In genomic region chr6:18115356-18115755, GRCh38 we compare ENCODE assay signal across 19 cellular contexts. TPM values are rescaled to one million over a fixed set of nuclear protein-coding genes. Genes with fewer than 3 reads are reported as not detected.
DNase-seq lines count a peak whose midpoint lies in the region; ATAC-seq and TF ChIP-seq lines count a peak whose summit lies in the region.
"Had no signal": no experiment of that assay in that cellular context is flagged by ENCODE, and none has a peak within 500 bp of the region (broad histone marks: within the 10 kb centered on the region; RNA-seq: fewer than 3 reads in every experiment).

No MANE protein-coding gene starts in this region.

- TF ChIP-seq POLR2A in heart left ventricle (IDR thresholded peaks at IDR 0.05): no peak

- no peak overlapping the region for H2AFZ ChIP-seq in OCI-LY7 (ENCODE audit: low read length)

- H3K36me3 Mint-ChIP-seq in T-helper 2 cell treated with Interferon-gamma antibody and Interleukin-4, amounts not matched to agents 5 μg/mL and 100 μg/mL, for 36 hours (ENCODE audit: low read depth): no peaks in the 10 kb centered on the region
- H3K36me3 Mint-ChIP-seq: IgD-negative memory B cell had no signal

- H3K36me3 ChIP-seq in heart left ventricle (no peaks in the 10 kb centered on the region), OCI-LY7 (ENCODE audit: insufficient read depth, low read length) (no peaks in the 10 kb centered on the region)
- H3K36me3 ChIP-seq: vagina had no signal

- WGBS in heart left ventricle, 4 donors: 83 to 89% (median 87%) methylated on average over 2 of the region's 2 CpGs

- intact Hi-C loops in heart left ventricle (cut with DNase I): loop anchor here in 2 of 10 donors (5.0 to 10.0 kb wide), 2 partner anchors 121 to 123 kb away; no protein-coding TSS in a partner anchor
- intact Hi-C loops in OCI-LY7 (cut with micrococcal nuclease; ENCODE audit: unreplicated experiment): no loop called here

- H3K4me1 ChIP-seq in heart left ventricle (no peaks in the 10 kb centered on the region), OCI-LY7 (ENCODE audit: insufficient read depth, low read length, poor library complexity, severe bottlenecking) (no peaks in the 10 kb centered on the region)
- H3K4me1 ChIP-seq: vagina had no signal

- DNase-seq in Daoy (ENCODE audit: low read depth) (peak; percentile 15), epithelial cell of esophagus (ENCODE audit: low read depth) (peak; percentile 22), heart left ventricle (no peak), OCI-LY7 (ENCODE audit: low spot score) (no peak), D341Med (ENCODE audit: low spot score) (no peak)
- peak; percentile 49 for DNase-seq in T-helper 2 cell treated with Interferon-gamma antibody and Interleukin-4, amounts not matched to agents 5 μg/mL and 100 μg/mL, for 36 hours (ENCODE audit: low spot score)
- DNase-seq: anterior cingulate cortex; C1 segment of cervical spinal cord; dermis blood vessel endothelial cell; EL; hippocampal formation; NCI-H524; stimulated activated naive CD4-positive, alpha-beta T cell; T1000 had no signal

- TF ChIP-seq CTCF in epithelial cell of esophagus (IDR thresholded peaks at IDR 0.05; ENCODE audit: insufficient read depth, low read depth, low read length, missing control alignments) (no peak), heart left ventricle (IDR thresholded peaks at IDR 0.05) (no peak), OCI-LY7 (conservative IDR thresholded peaks at IDR 0.05; ENCODE audit: low read length) (no peak)

- no peaks in the 10 kb centered on the region for H3K27me3 ChIP-seq in heart left ventricle
- H3K27me3 ChIP-seq: vagina had no signal

- peaks cover 55% of the 10 kb centered on the region for H3K27me3 Mint-ChIP-seq in T-helper 2 cell treated with Interferon-gamma antibody and Interleukin-4, amounts not matched to agents 5 μg/mL and 100 μg/mL, for 36 hours (ENCODE audit: low read depth)

- H3K4me3 ChIP-seq in epithelial cell of esophagus (ENCODE audit: low read length): no peak overlapping the region
- H3K4me3 ChIP-seq in heart left ventricle: no peak overlapping the region
- H3K4me3 ChIP-seq in OCI-LY7 (ENCODE audit: low read depth, low read length, poor library complexity, severe bottlenecking): no peak overlapping the region
- H3K4me3 ChIP-seq: vagina had no signal

- no peak overlapping the region for H3K4me2 ChIP-seq in OCI-LY7 (ENCODE audit: low read length)

- no peaks in the 10 kb centered on the region for H3K9me3 Mint-ChIP-seq in T-helper 2 cell treated with Interferon-gamma antibody and Interleukin-4, amounts not matched to agents 5 μg/mL and 100 μg/mL, for 36 hours

- H3K27ac Mint-ChIP-seq in T-helper 2 cell treated with Interferon-gamma antibody and Interleukin-4, amounts not matched to agents 5 μg/mL and 100 μg/mL, for 36 hours: no peak overlapping the region
- H3K27ac Mint-ChIP-seq: IgD-negative memory B cell, progenitor cell of endocrine pancreas had no signal

- POLR2A ChIA-PET in OCI-LY7 (lab: Charles Lee): interaction anchor here (0.9 kb wide), 1 partner anchor 121 kb away, joined by 9 read pairs; no protein-coding TSS in a partner anchor

- peaks cover 9% of the 10 kb centered on the region for H3K4me1 Mint-ChIP-seq in T-helper 2 cell treated with Interferon-gamma antibody and Interleukin-4, amounts not matched to agents 5 μg/mL and 100 μg/mL, for 36 hours (ENCODE audit: low read depth)
- H3K4me1 Mint-ChIP-seq: IgD-negative memory B cell had no signal

- H3K9me3 ChIP-seq in heart left ventricle (peaks cover 0 to 4% (median 0%) of the 10 kb centered on the region in 12 donors), OCI-LY7 (ENCODE audit: low read length) (no peaks in the 10 kb centered on the region)
- H3K9me3 ChIP-seq: vagina had no signal

- BruUV-seq in OCI-LY7 (replicated peaks; lab: Mats Ljungman, UMichigan): no TSS peak

- no peaks in the 10 kb centered on the region for H3K79me2 ChIP-seq in OCI-LY7 (ENCODE audit: insufficient read depth, low read depth, low read length)

- H3K27ac ChIP-seq in heart left ventricle (no peak overlapping the region), OCI-LY7 (ENCODE audit: low read depth, low read length, poor library complexity, severe bottlenecking) (no peak overlapping the region)
- H3K27ac ChIP-seq: vagina had no signal

- CTCF ChIA-PET in OCI-LY7 (lab: Charles Lee; ENCODE audit: unreplicated experiment): no interaction called here

- H3K9me2 ChIP-seq in OCI-LY7 (ENCODE audit: insufficient read depth, low read length): no peaks in the 10 kb centered on the region

- H4K20me1 ChIP-seq in OCI-LY7 (ENCODE audit: insufficient read depth, low read length): no peaks in the 10 kb centered on the region

- ATAC-seq in HG03558 (IDR thresholded peaks at IDR 0.05; ENCODE audit: extremely low read depth, unreplicated experiment): peak; percentile 41
- ATAC-seq in heart left ventricle: no peak
- ATAC-seq: left lobe of liver had no signal

- H3K4me3 Mint-ChIP-seq in T-helper 2 cell treated with Interferon-gamma antibody and Interleukin-4, amounts not matched to agents 5 μg/mL and 100 μg/mL, for 36 hours: no peak overlapping the region
- H3K4me3 Mint-ChIP-seq: IgD-negative memory B cell had no signal

RNA-seq across cellular contexts. Expression of gene NHLRC1, which starts 7.1 kb away (rescaled TPM):
- total RNA-seq in Daoy (2014; rRNA removed; shearing (Covaris generic)): 2.6 and 2.7 TPM in 2 replicates
- 1 to 10 TPM in 6 of 9 donors, under 1 TPM in 3; 0.56 to 2.6 (median 1.3) TPM for total RNA-seq in heart left ventricle
- 1 to 10 TPM; 1.0 to 1.3 TPM for polyA plus RNA-seq in heart left ventricle
- total RNA-seq in OCI-LY7 (2014; rRNA removed; shearing (Covaris generic)): not detected in 2 replicates
- not detected in 2 replicates for total RNA-seq in OCI-LY7 (2022)

RNA-seq across cellular contexts. Expression of gene TPMT, which starts 39.5 kb away (rescaled TPM):
- 26.7 and 34.1 TPM in 2 replicates for total RNA-seq in Daoy (2014; rRNA removed; shearing (Covaris generic))
- total RNA-seq in heart left ventricle: 10 to 100 TPM in 8 of 9 donors, 1 to 10 TPM in 1; 7.1 to 15.0 (median 13.7) TPM
- 10 to 100 TPM; 13.2 to 22.5 TPM for polyA plus RNA-seq in heart left ventricle
- 3.7 and 6.0 TPM in 2 replicates for total RNA-seq in OCI-LY7 (2014; rRNA removed; shearing (Covaris generic))
- total RNA-seq in OCI-LY7 (2022): 7.6 and 8.4 TPM in 2 replicates

RNA-seq across cellular contexts. Expression of gene KDM1B, which starts 39.9 kb away (rescaled TPM):
- 14.3 and 17.4 TPM in 2 replicates for total RNA-seq in Daoy (2014; rRNA removed; shearing (Covaris generic))
- total RNA-seq in heart left ventricle: 10 to 100 TPM; 10.0 to 21.8 (median 15.8) TPM
- 10 to 100 TPM in 1 of 2 donors, 1 to 10 TPM in 1; 2.1 to 13.6 TPM for polyA plus RNA-seq in heart left ventricle
- 30.4 and 37.6 TPM in 2 replicates for total RNA-seq in OCI-LY7 (2014; rRNA removed; shearing (Covaris generic))
- total RNA-seq in OCI-LY7 (2022): 56.4 and 61.6 TPM in 2 replicates

Comparison
In these comparisons a context has a peak if more than half of its experiments do, and no peak if none do; other contexts are left out.
1. DNase-seq: peak in Daoy (single experiment), T-helper 2 cell treated with Interferon-gamma antibody and Interleukin-4, amounts not matched to agents 5 μg/mL and 100 μg/mL, for 36 hours (single experiment) and epithelial cell of esophagus (single experiment); none in heart left ventricle (0 of 5), OCI-LY7 (single experiment) and D341Med (single experiment).